ENCODE assay signal across 8 cellular contexts in genomic region chr9:99368341-99369326, GRCh38.
DNase-seq lines count a peak whose midpoint lies in the region; ATAC-seq and TF ChIP-seq lines count a peak whose summit lies in the region.

No MANE protein-coding gene starts in this region.

- H3K4me1 ChIP-seq in BLaER1 treated with 17β-estradiol and CSF1 and Interleukin-3, amounts not matched to agents 10 nM and 100 nM = peaks cover 24 to 29% (median 26%) of the 10 kb centered on the region in 10 experiments
- H3K4me1 ChIP-seq in right lobe of liver = no peaks in the 10 kb centered on the region

- 14% methylated on average over 28 of the region's 31 CpGs for WGBS in right lobe of liver (ENCODE audit: insufficient coverage, low coverage, low lambda C conversion rate, missing lambda C conversion rate)

- H3K4me2 ChIP-seq in BLaER1 treated with 17β-estradiol and CSF1 and Interleukin-3, amounts not matched to agents 10 nM and 100 nM = peak overlapping the region; percentile 72 to 93 (median 85)

- H3K9ac ChIP-seq in BLaER1 treated with 17β-estradiol and CSF1 and Interleukin-3, amounts not matched to agents 10 nM and 100 nM = peak overlapping the region; percentile 3 to 74 (median 56); a peak in 20 of 22 replicates

- no peaks in the 10 kb centered on the region for H3K36me3 ChIP-seq in BLaER1 treated with 17β-estradiol and CSF1 and Interleukin-3, amounts not matched to agents 10 nM and 100 nM
- no peaks in the 10 kb centered on the region for H3K36me3 ChIP-seq in right lobe of liver

- peak overlapping the region in 5 of 11 experiments; percentile 6 to 65 (median 37); a peak in 9 of 22 replicates for H3K27ac ChIP-seq in BLaER1 treated with 17β-estradiol and CSF1 and Interleukin-3, amounts not matched to agents 10 nM and 100 nM
- no peak overlapping the region for H3K27ac ChIP-seq in right lobe of liver

- ATAC-seq in GM21390 (IDR thresholded peaks at IDR 0.05; ENCODE audit: unreplicated experiment) (peak; percentile 62), right lobe of liver (peak; percentile 33 to 62 (median 55)), HG03571 (IDR thresholded peaks at IDR 0.05; ENCODE audit: unreplicated experiment) (no peak)

- no peak for TF ChIP-seq CTCF in right lobe of liver (IDR thresholded peaks at IDR 0.05)

- no peaks in the 10 kb centered on the region for H3K27me3 ChIP-seq in BLaER1 treated with 17β-estradiol and CSF1 and Interleukin-3, amounts not matched to agents 10 nM and 100 nM
- no peaks in the 10 kb centered on the region for H3K27me3 ChIP-seq in right lobe of liver

- DNase-seq in NCI-H2227 (lab: John Stamatoyannopoulos, UW; ENCODE audit: unreplicated experiment) = peak; percentile 27
- peak; percentile 72 for DNase-seq in dedifferentiated amniotic fluid mesenchymal stem cell (ENCODE audit: extremely low spot score)
- peak in 1 of 3 donors; percentile 28 for DNase-seq in right lobe of liver
- DNase-seq in superior temporal gyrus (ENCODE audit: extremely low spot score) = peak; percentile 67
- no peak for DNase-seq in stimulated activated CD4-positive, alpha-beta T cell treated with anti-CD3 and anti-CD28 coated beads, Interleukin-12 subunit alpha, Interleukin-12 subunit beta, amount 100 ng/mL, for 4 hours

- H3K9me3 ChIP-seq in BLaER1 treated with 17β-estradiol and CSF1 and Interleukin-3, amounts not matched to agents 10 nM and 100 nM (replicated peaks in 1 of 11) = no peaks in the 10 kb centered on the region
- H3K9me3 ChIP-seq in right lobe of liver = no peaks in the 10 kb centered on the region

- H4K20me1 ChIP-seq in BLaER1 treated with 17β-estradiol and CSF1 and Interleukin-3, amounts not matched to agents 10 nM and 100 nM = 0 out of 22 replicates have a peak, but pooled peaks cover 0 to 4% (median 0%) of the 10 kb centered on the region in 11 experiments

- peak overlapping the region; percentile 31 to 62 (median 50); a peak in 19 of 20 replicates for H3K4me3 ChIP-seq in BLaER1 treated with 17β-estradiol and CSF1 and Interleukin-3, amounts not matched to agents 10 nM and 100 nM
- peak overlapping the region in 2 of 3 donors; percentile 28 to 34 for H3K4me3 ChIP-seq in right lobe of liver

- no peak for TF ChIP-seq POLR2A in right lobe of liver (IDR thresholded peaks at IDR 0.05)

- intact Hi-C loops in right lobe of liver (cut with DNase I) = no loop called here
